In genomic region chr17:60163108-60163784, GRCh38 we compare ENCODE assay signal across 12 cellular contexts. TPM values are rescaled to one million over a fixed set of nuclear protein-coding genes. Genes with fewer than 3 reads are reported as not detected.
DNase-seq lines count a peak whose midpoint lies in the region; ATAC-seq and TF ChIP-seq lines count a peak whose summit lies in the region.
"Had no signal": no experiment of that assay in that cellular context is flagged by ENCODE, and none has a peak within 500 bp of the region (broad histone marks: within the 10 kb centered on the region; RNA-seq: fewer than 3 reads in every experiment).

No MANE protein-coding gene starts in this region.

- H3K36me3 ChIP-seq in GM06990 (ENCODE audit: control insufficient read depth, insufficient read depth, low read length) = no peaks in the 10 kb centered on the region

- TF ChIP-seq CTCF in GM06990 (IDR thresholded peaks at IDR 0.05; ENCODE audit: insufficient read depth, low read length, poor library complexity, severe bottlenecking) (peak; percentile 28), neural crest cell (conservative IDR thresholded peaks at IDR 0.05) (no peak)

- H3K4me3 Mint-ChIP-seq in neural crest cell = peak overlapping the region; percentile 23
- H3K4me3 Mint-ChIP-seq: central memory CD8-positive, alpha-beta T cell had no signal

- H3K9me3 Mint-ChIP-seq in neural crest cell = no peaks in the 10 kb centered on the region
- H3K9me3 Mint-ChIP-seq: central memory CD8-positive, alpha-beta T cell had no signal

- peak overlapping the region; percentile 19 for H3K27ac Mint-ChIP-seq in neural crest cell (ENCODE audit: unreplicated experiment)

- ATAC-seq in HG03342 (IDR thresholded peaks at IDR 0.05; ENCODE audit: unreplicated experiment) = no peak
- ATAC-seq in GM21529 (IDR thresholded peaks at IDR 0.05; ENCODE audit: unreplicated experiment) = no peak
- ATAC-seq in HG03097 (IDR thresholded peaks at IDR 0.05; ENCODE audit: low FRiP score, unreplicated experiment) = no peak

- peaks cover 34% of the 10 kb centered on the region for H3K4me1 Mint-ChIP-seq in neural crest cell
- H3K4me1 Mint-ChIP-seq: central memory CD8-positive, alpha-beta T cell had no signal

- H3K36me3 Mint-ChIP-seq in neural crest cell (ENCODE audit: low read depth) = no peaks in the 10 kb centered on the region

- DNase-seq in GM06990 (ENCODE audit: extremely low read depth, insufficient read length) (no peak), Kasumi-1 (lab: John Stamatoyannopoulos, UW) (peak; percentile 28 to 39), cerebellum (ENCODE audit: low spot score) (peak; percentile 17), neural crest cell (ENCODE audit: low read depth, low spot score) (no peak), pons (ENCODE audit: low spot score) (no peak)
- DNase-seq: DMS79 treated with DMSO at 0.1 percent for 48 hours, foreskin melanocyte, T-helper 2 cell had no signal

- peaks cover 21% of the 10 kb centered on the region for H3K27me3 Mint-ChIP-seq in neural crest cell (ENCODE audit: low read depth)

- H3K4me3 ChIP-seq in GM06990 (replicated peaks; ENCODE audit: low read depth, low read length) = no peak overlapping the region

- no peaks in the 10 kb centered on the region for H3K27me3 ChIP-seq in GM06990 (replicated peaks; ENCODE audit: control insufficient read depth, insufficient read depth, low read length)

RNA-seq across cellular contexts. Expression of gene CA4, which starts 13.5 kb away (rescaled TPM):
- total RNA-seq in cerebellum = 3.2 TPM
- total RNA-seq in neural crest cell = 0.26 TPM in 1 of 2 replicates, not detected in the other

Comparison
In these comparisons a context has a peak if more than half of its experiments do, and no peak if none do; other contexts are left out.
1. DNase-seq: peak in Kasumi-1 (2 of 2) and cerebellum (single experiment); none in GM06990 (single experiment), neural crest cell (single experiment) and pons (single experiment).